36 cellular contexts compared by ENCODE assay signal in genomic region chr10:52683776-52684175, GRCh38.
"Had no signal": no experiment of that assay in that cellular context is flagged by ENCODE, and none has a peak within 500 bp of the region (broad histone marks: within the 10 kb centered on the region; RNA-seq: fewer than 3 reads in every experiment).

No MANE protein-coding gene starts in this region.

- H3K4me3 ChIP-seq: adrenal gland, body of pancreas, breast epithelium, cardiac muscle cell had no signal

- H3K27ac ChIP-seq: adrenal gland, body of pancreas, brain microvascular endothelial cell, breast epithelium, cardiac muscle cell, WERI-Rb-1 had no signal

- DNase-seq: activated B cell treated with CpG ODN at 0.5 μM for 24 hours; activated CD4-positive, alpha-beta memory T cell treated with anti-CD3 and anti-CD28 coated beads for 36 hours; activated CD4-positive, alpha-beta T cell treated with anti-CD3 and anti-CD28 coated beads for 4 hours; activated CD4-positive, alpha-beta T cell treated with anti-CD3 and anti-CD28 coated beads, Interleukin-2, amount 10 ng/mL, durations not matched to agents 24 days and 14 days; activated CD4-positive, alpha-beta T cell treated with anti-CD3 and anti-CD28 coated beads, Interleukin-2, amount 50 U/mL, for 1 hour; activated CD4-positive, alpha-beta T cell treated with anti-CD3 and anti-CD28 coated beads, Interleukin-2, amount 50 U/mL, for 4 hours; activated CD4-positive, CD25-positive, alpha-beta regulatory T cell treated with anti-CD3 and anti-CD28 coated beads, Interleukin-2, amount 50 U/mL, for 72 hours; activated CD8-positive, alpha-beta memory T cell treated with anti-CD3 and anti-CD28 coated beads, Interleukin-2, amount 50 U/mL, for 4 hours; activated CD8-positive, alpha-beta T cell treated with anti-CD3 and anti-CD28 coated beads for 36 hours; activated effector memory CD4-positive, alpha-beta T cell treated with anti-CD3 and anti-CD28 coated beads, Interleukin-2, amount 50 U/mL, for 16 hours; activated gamma-delta T cell treated with Interleukin-2 at 50 U/mL for 16 hours; activated naive CD4-positive, alpha-beta T cell; activated naive CD4-positive, alpha-beta T cell treated with anti-CD3 and anti-CD28 coated beads for 36 hours; activated naive CD4-positive, alpha-beta T cell treated with anti-CD3 and anti-CD28 coated beads, Interleukin-2, amount 50 U/mL, for 16 hours; activated naive CD8-positive, alpha-beta T cell treated with anti-CD3 and anti-CD28 coated beads for 36 hours; activated T-cell treated with anti-CD3 and anti-CD28 coated beads for 4 hours; activated T-cell treated with anti-CD3 and anti-CD28 coated beads, Interleukin-2, amount 50 U/mL, for 1 hour; activated T-cell treated with anti-CD3 and anti-CD28 coated beads, Interleukin-2, amount 50 U/mL, for 4 hours; activated T-cell treated with anti-CD3 and anti-CD28 coated beads, Interleukin-2, amount 50 U/mL, for 72 hours; adrenal gland; amniotic stem cell; aorta; body of pancreas; brain microvascular endothelial cell; caudate nucleus; cerebellar nuclear complex; T-helper 1 cell; T-helper 2 cell; T-helper 9 cell; WERI-Rb-1 had no signal

- H3K27me3 ChIP-seq: adrenal gland, body of pancreas, brain microvascular endothelial cell, breast epithelium had no signal

- ATAC-seq: activated CD8-positive, alpha-beta T cell treated with anti-CD3 and anti-CD28 coated beads for 36 hours; activated naive CD4-positive, alpha-beta T cell treated with anti-CD3 and anti-CD28 coated beads, Interleukin-2, amount 50 U/mL, for 72 hours; activated T-cell treated with anti-CD3 and anti-CD28 coated beads, Interleukin-2, amount 50 U/mL, for 4 hours; activated T-cell treated with anti-CD3 and anti-CD28 coated beads, Interleukin-2, amount 50 U/mL, for 72 hours; activated T-helper 17 cell treated with anti-CD3 and anti-CD28 coated beads, Interleukin-2, amount 50 U/mL, for 72 hours; body of pancreas had no signal

- H3K36me3 ChIP-seq: adrenal gland, brain microvascular endothelial cell, breast epithelium, cardiac muscle cell, WERI-Rb-1 had no signal

- FAIRE-seq: astrocyte, TTC549 had no signal
